In the genomic region with DNA sequence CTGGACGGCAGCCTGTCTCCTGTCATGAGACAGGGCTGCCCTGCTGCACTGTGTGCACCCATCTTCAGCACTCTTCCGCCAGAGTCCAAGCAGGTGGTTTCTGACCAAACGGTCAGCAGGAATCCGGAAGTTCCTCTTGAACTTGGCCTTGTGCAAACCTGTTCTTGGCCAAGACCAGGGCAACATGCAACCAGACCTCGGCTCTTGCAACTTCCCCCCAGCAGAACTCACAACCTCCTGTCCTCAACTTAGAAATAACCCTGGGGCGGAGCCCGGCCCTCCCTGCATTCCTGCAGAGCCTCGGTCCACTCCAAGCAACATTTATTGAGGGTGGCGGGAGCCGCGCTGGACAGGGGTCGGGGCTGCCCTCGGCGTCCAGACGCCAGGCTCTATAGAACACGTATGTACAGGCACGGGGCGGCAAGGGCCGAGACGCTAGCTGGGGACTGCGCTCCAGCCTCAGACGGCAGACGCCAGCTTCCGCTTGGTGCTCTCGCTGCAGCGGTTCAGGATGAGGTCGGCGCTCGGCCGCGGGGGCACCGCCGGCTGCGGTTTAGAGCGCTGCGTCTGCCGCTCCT, we compare ENCODE assay signal across 8 cellular contexts.
A peak's percentile ranks its signal among the peaks of the same experiment; 100 is the strongest.
DNase-seq lines count a peak whose midpoint lies in the region; ATAC-seq and TF ChIP-seq lines count a peak whose summit lies in the region.
"Not testable (repeated sequence)": the region's sequence is repeated elsewhere in the genome, so short reads cannot be mapped to it uniquely, and the experiment has no call there.

No MANE protein-coding gene starts in this region.

- TF ChIP-seq EP300 in esophagus muscularis mucosa (IDR thresholded peaks at IDR 0.05), result not testable (repeated sequence)

- not testable (repeated sequence) for H3K4me1 Mint-ChIP-seq in WTC11; activated naive CD8-positive, alpha-beta T cell treated with anti-CD3 and anti-CD28 coated beads for 36 hours; type B pancreatic cell (ENCODE audit: unreplicated experiment)

- intact Hi-C loops in esophagus muscularis mucosa (cut with DNase I); lower lobe of right lung (cut with DNase I); gastrocnemius medialis (cut with DNase I; ENCODE audit: low total_unique reads): not testable (repeated sequence)

- not testable (repeated sequence) for H3K9me3 ChIP-seq in esophagus muscularis mucosa, lower lobe of right lung, gastrocnemius medialis

- not testable (repeated sequence) for TF ChIP-seq POLR2A in esophagus muscularis mucosa (IDR thresholded peaks at IDR 0.05; ENCODE audit: low read depth); gastrocnemius medialis (IDR thresholded peaks at IDR 0.05)

- CTCF ChIA-PET in WTC11 (lab: Charles Lee), result not testable (repeated sequence)

- DNase-seq in WTC11 (ENCODE audit: low spot score) (peak; percentile 29), lower lobe of right lung (peak; percentile 78), gastrocnemius medialis (peak; percentile 46 to 82)
- not testable (repeated sequence) for DNase-seq in activated naive CD8-positive, alpha-beta T cell treated with anti-CD3 and anti-CD28 coated beads for 36 hours; esophagus muscularis mucosa (ENCODE audit: extremely low spot score); type B pancreatic cell (ENCODE audit: extremely low spot score, unreplicated experiment)

- in situ Hi-C loops in gastrocnemius medialis (cut with MboI; ENCODE audit: low sequenced_read_pairs in 4 of 4), result not testable (repeated sequence)

- not testable (repeated sequence) for TF ChIP-seq CTCF in WTC11 (IDR thresholded peaks at IDR 0.05); esophagus muscularis mucosa (IDR thresholded peaks at IDR 0.05); lower lobe of right lung (IDR thresholded peaks at IDR 0.05); gastrocnemius medialis (IDR thresholded peaks at IDR 0.05 in 4 of 5, conservative IDR thresholded peaks at IDR 0.05 in 1 of 5); type B pancreatic cell (conservative IDR thresholded peaks at IDR 0.05)

- peak; percentile 7 for ATAC-seq in GM18909 (IDR thresholded peaks at IDR 0.05; ENCODE audit: poor library complexity, unreplicated experiment)
- ATAC-seq in HG03571 (IDR thresholded peaks at IDR 0.05; ENCODE audit: unreplicated experiment), result peak; percentile 3
- ATAC-seq in WTC11, result not testable (repeated sequence)
- ATAC-seq in lower lobe of right lung, result peak; percentile 56 to 67
- ATAC-seq in gastrocnemius medialis, result peak; percentile 74 to 80

- H3K27me3 Mint-ChIP-seq in WTC11 (ENCODE audit: low read depth); activated naive CD8-positive, alpha-beta T cell treated with anti-CD3 and anti-CD28 coated beads for 36 hours; type B pancreatic cell: not testable (repeated sequence)

- H3K27ac Mint-ChIP-seq in WTC11; activated naive CD8-positive, alpha-beta T cell treated with anti-CD3 and anti-CD28 coated beads for 36 hours; type B pancreatic cell: not testable (repeated sequence)

- H3K4me1 ChIP-seq in esophagus muscularis mucosa, lower lobe of right lung, gastrocnemius medialis: not testable (repeated sequence)

- POLR2A ChIA-PET in WTC11 (lab: Charles Lee), result not testable (repeated sequence)

- H3K4me3 ChIP-seq in esophagus muscularis mucosa, result peak overlapping the region; percentile 39 to 62 (median 48)
- H3K4me3 ChIP-seq in lower lobe of right lung, result peak overlapping the region; percentile 49
- H3K4me3 ChIP-seq in gastrocnemius medialis, result peak overlapping the region; percentile 41 to 61 (median 52)

- not testable (repeated sequence) for H3K9me3 Mint-ChIP-seq in WTC11; activated naive CD8-positive, alpha-beta T cell treated with anti-CD3 and anti-CD28 coated beads for 36 hours; type B pancreatic cell

- not testable (repeated sequence) for H3K27me3 ChIP-seq in esophagus muscularis mucosa; lower lobe of right lung (ENCODE audit: low read depth); gastrocnemius medialis

- H3K4me3 Mint-ChIP-seq in WTC11 (peak overlapping the region; percentile 64), type B pancreatic cell (peak overlapping the region; percentile 52)
- H3K4me3 Mint-ChIP-seq in activated naive CD8-positive, alpha-beta T cell treated with anti-CD3 and anti-CD28 coated beads for 36 hours, result peak overlapping the region; percentile 29

- not testable (repeated sequence) for H3K36me3 Mint-ChIP-seq in WTC11; activated naive CD8-positive, alpha-beta T cell treated with anti-CD3 and anti-CD28 coated beads for 36 hours; type B pancreatic cell

- H3K36me3 ChIP-seq in esophagus muscularis mucosa, lower lobe of right lung, gastrocnemius medialis: not testable (repeated sequence)

- WGBS in esophagus muscularis mucosa, result no CpG with 5 or more reads among the region's 37 CpGs

- H3K27ac ChIP-seq in esophagus muscularis mucosa (replicated peaks in 1 of 4) (peak overlapping the region; percentile 65 to 81 (median 70)), lower lobe of right lung (peak overlapping the region; percentile 79), gastrocnemius medialis (peak overlapping the region; percentile 81 to 92 (median 82))

TF ChIP-seq in WTC11, 78 proteins besides CTCF, POLR2A, EP300 and RAD21:
- 0 out of 2 replicates have a peak, but pooled peaks have one; percentile 29 for TF ChIP-seq GABPB1 (CRISPR knock-in tag; IDR thresholded peaks at IDR 0.05)
